In genomic region chr4:169070895-169071218, GRCh38 we compare ENCODE assay signal across 1 cellular context.
TF ChIP-seq lines count a peak whose summit lies in the region.

No MANE protein-coding gene starts in this region.

TF ChIP-seq in HepG2, 621 proteins besides CTCF, POLR2A, EP300 and RAD21 (continued from another document and continues in another):
- no peak for TF ChIP-seq ZBTB2 (CRISPR knock-in tag; IDR thresholded peaks at IDR 0.05; ENCODE audit: low read depth)
- 0 out of 2 replicates have a peak, but pooled peaks have one; percentile 3 for TF ChIP-seq ZNF337 (CRISPR knock-in tag; IDR thresholded peaks at IDR 0.05; ENCODE audit: borderline replicate concordance, low read depth)
- no peak for TF ChIP-seq ZNF468 (CRISPR knock-in tag; IDR thresholded peaks at IDR 0.05)
- TF ChIP-seq TBL1XR1 (IDR thresholded peaks at IDR 0.05; ENCODE audit: borderline replicate concordance, low read length, partially characterized antibody) = no peak
- TF ChIP-seq RCOR2 (CRISPR knock-in tag; IDR thresholded peaks at IDR 0.05) = peak; percentile 62; the same call in 1 of the 2 replicates
- TF ChIP-seq ZBTB42 (CRISPR knock-in tag; IDR thresholded peaks at IDR 0.05) = no peak
- TF ChIP-seq NFIC (IDR thresholded peaks at IDR 0.05; ENCODE audit: low read length) = 0 out of 2 replicates have a peak, but pooled peaks have one; percentile 56
- TF ChIP-seq ZNF484 (CRISPR knock-in tag; IDR thresholded peaks at IDR 0.05; ENCODE audit: borderline replicate concordance, low read depth) = no peak
- no peak for TF ChIP-seq RFXANK (CRISPR knock-in tag; IDR thresholded peaks at IDR 0.05)
- no peak for TF ChIP-seq ELF4 (CRISPR knock-in tag; IDR thresholded peaks at IDR 0.05; ENCODE audit: borderline replicate concordance)
- no peak for TF ChIP-seq BRCA1 (CRISPR knock-in tag; IDR thresholded peaks at IDR 0.05)
- TF ChIP-seq, protein P1, sequence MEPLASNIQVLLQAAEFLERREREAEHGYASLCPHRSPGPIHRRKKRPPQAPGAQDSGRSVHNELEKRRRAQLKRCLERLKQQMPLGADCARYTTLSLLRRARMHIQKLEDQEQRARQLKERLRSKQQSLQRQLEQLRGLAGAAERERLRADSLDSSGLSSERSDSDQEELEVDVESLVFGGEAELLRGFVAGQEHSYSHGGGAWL (CRISPR knock-in tag; IDR thresholded peaks at IDR 0.05) = 0 out of 2 replicates have a peak, but pooled peaks have one; percentile 40
- no peak for TF ChIP-seq HNRNPLL (IDR thresholded peaks at IDR 0.05; ENCODE audit: low read depth, low read length, poor library complexity, severe bottlenecking)
- no peak for TF ChIP-seq ZNF615 (CRISPR knock-in tag; IDR thresholded peaks at IDR 0.05; ENCODE audit: borderline replicate concordance)
- TF ChIP-seq CBX2 (IDR thresholded peaks at IDR 0.05; ENCODE audit: low read depth, low read length) = no peak
- no peak for TF ChIP-seq CBX2 (CRISPR knock-in tag; IDR thresholded peaks at IDR 0.05; ENCODE audit: low read depth)
- no peak for TF ChIP-seq ZKSCAN5 (CRISPR knock-in tag; IDR thresholded peaks at IDR 0.05)
- TF ChIP-seq ATF1 (CRISPR knock-in tag; IDR thresholded peaks at IDR 0.05) = no peak
- TF ChIP-seq ZNF775 (CRISPR knock-in tag; IDR thresholded peaks at IDR 0.05; ENCODE audit: borderline replicate concordance) = no peak
- no peak for TF ChIP-seq RBAK (CRISPR knock-in tag; IDR thresholded peaks at IDR 0.05)
- TF ChIP-seq HMGA1 (CRISPR knock-in tag; conservative IDR thresholded peaks at IDR 0.05) = no peak
- TF ChIP-seq, protein P2, sequence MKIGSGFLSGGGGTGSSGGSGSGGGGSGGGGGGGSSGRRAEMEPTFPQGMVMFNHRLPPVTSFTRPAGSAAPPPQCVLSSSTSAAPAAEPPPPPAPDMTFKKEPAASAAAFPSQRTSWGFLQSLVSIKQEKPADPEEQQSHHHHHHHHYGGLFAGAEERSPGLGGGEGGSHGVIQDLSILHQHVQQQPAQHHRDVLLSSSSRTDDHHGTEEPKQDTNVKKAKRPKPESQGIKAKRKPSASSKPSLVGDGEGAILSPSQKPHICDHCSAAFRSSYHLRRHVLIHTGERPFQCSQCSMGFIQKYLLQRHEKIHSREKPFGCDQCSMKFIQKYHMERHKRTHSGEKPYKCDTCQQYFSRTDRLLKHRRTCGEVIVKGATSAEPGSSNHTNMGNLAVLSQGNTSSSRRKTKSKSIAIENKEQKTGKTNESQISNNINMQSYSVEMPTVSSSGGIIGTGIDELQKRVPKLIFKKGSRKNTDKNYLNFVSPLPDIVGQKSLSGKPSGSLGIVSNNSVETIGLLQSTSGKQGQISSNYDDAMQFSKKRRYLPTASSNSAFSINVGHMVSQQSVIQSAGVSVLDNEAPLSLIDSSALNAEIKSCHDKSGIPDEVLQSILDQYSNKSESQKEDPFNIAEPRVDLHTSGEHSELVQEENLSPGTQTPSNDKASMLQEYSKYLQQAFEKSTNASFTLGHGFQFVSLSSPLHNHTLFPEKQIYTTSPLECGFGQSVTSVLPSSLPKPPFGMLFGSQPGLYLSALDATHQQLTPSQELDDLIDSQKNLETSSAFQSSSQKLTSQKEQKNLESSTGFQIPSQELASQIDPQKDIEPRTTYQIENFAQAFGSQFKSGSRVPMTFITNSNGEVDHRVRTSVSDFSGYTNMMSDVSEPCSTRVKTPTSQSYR (CRISPR knock-in tag; IDR thresholded peaks at IDR 0.05; ENCODE audit: borderline replicate concordance) = 0 out of 2 replicates have a peak, but pooled peaks have one; percentile 20
- TF ChIP-seq, protein P3, sequence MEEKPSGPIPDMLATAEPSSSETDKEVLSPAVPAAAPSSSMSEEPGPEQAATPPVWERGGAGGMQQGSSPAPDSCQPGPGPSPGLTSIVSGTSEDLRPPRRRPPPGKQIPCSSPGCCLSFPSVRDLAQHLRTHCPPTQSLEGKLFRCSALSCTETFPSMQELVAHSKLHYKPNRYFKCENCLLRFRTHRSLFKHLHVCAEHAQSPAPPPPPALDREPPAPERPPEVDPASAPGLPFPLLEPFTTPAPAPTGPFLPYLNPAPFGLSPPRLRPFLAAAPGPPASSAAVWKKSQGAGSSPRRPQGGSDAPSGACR (CRISPR knock-in tag; IDR thresholded peaks at IDR 0.05) = no peak
- TF ChIP-seq KLF6 (CRISPR knock-in tag; IDR thresholded peaks at IDR 0.05) = peak; percentile 86; the same call in 1 of the 2 replicates
- TF ChIP-seq TFE3 (CRISPR knock-in tag; IDR thresholded peaks at IDR 0.05) = peak; percentile 99
- no peak for TF ChIP-seq ZSCAN21 (CRISPR knock-in tag; IDR thresholded peaks at IDR 0.05; ENCODE audit: borderline replicate concordance)
- no peak; a peak in 1 of 4 replicates for TF ChIP-seq ATF4 (CRISPR knock-in tag; IDR thresholded peaks at IDR 0.05)
- TF ChIP-seq FOXA3 (CRISPR knock-in tag; IDR thresholded peaks at IDR 0.05) = peak; percentile 97
- peak; percentile 36; the same call in 1 of the 2 replicates for TF ChIP-seq SIX1 (CRISPR knock-in tag; IDR thresholded peaks at IDR 0.05; ENCODE audit: borderline replicate concordance)
- TF ChIP-seq, protein P4, sequence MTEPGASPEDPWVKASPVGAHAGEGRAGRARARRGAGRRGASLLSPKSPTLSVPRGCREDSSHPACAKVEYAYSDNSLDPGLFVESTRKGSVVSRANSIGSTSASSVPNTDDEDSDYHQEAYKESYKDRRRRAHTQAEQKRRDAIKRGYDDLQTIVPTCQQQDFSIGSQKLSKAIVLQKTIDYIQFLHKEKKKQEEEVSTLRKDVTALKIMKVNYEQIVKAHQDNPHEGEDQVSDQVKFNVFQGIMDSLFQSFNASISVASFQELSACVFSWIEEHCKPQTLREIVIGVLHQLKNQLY (CRISPR knock-in tag; IDR thresholded peaks at IDR 0.05) = peak; percentile 56; the same call in 1 of the 2 replicates
- peak; percentile 66; the same call in 1 of the 2 replicates for TF ChIP-seq ATF2 (CRISPR knock-in tag; IDR thresholded peaks at IDR 0.05)
- TF ChIP-seq SIN3B (IDR thresholded peaks at IDR 0.05; ENCODE audit: low read length) = no peak
- TF ChIP-seq ZNF660 (CRISPR knock-in tag; IDR thresholded peaks at IDR 0.05; ENCODE audit: borderline replicate concordance, low read depth) = no peak
- TF ChIP-seq, protein P5, sequence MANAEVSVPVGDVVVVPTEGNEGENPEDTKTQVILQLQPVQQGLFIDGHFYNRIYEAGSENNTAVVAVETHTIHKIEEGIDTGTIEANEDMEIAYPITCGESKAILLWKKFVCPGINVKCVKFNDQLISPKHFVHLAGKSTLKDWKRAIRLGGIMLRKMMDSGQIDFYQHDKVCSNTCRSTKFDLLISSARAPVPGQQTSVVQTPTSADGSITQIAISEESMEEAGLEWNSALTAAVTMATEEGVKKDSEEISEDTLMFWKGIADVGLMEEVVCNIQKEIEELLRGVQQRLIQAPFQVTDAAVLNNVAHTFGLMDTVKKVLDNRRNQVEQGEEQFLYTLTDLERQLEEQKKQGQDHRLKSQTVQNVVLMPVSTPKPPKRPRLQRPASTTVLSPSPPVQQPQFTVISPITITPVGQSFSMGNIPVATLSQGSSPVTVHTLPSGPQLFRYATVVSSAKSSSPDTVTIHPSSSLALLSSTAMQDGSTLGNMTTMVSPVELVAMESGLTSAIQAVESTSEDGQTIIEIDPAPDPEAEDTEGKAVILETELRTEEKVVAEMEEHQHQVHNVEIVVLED (CRISPR knock-in tag; IDR thresholded peaks at IDR 0.05; ENCODE audit: borderline replicate concordance) = no peak
- TF ChIP-seq MIER2 (CRISPR knock-in tag; IDR thresholded peaks at IDR 0.05) = no peak
- TF ChIP-seq ZNF441 (CRISPR knock-in tag; IDR thresholded peaks at IDR 0.05; ENCODE audit: borderline replicate concordance) = peak; percentile 42; the same call in 1 of the 2 replicates
- TF ChIP-seq HMG20B (CRISPR knock-in tag; conservative IDR thresholded peaks at IDR 0.05) = no peak
- TF ChIP-seq, protein P6, sequence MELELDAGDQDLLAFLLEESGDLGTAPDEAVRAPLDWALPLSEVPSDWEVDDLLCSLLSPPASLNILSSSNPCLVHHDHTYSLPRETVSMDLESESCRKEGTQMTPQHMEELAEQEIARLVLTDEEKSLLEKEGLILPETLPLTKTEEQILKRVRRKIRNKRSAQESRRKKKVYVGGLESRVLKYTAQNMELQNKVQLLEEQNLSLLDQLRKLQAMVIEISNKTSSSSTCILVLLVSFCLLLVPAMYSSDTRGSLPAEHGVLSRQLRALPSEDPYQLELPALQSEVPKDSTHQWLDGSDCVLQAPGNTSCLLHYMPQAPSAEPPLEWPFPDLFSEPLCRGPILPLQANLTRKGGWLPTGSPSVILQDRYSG (CRISPR knock-in tag; IDR thresholded peaks at IDR 0.05) = no peak
- no peak for TF ChIP-seq ZSCAN31 (CRISPR knock-in tag; IDR thresholded peaks at IDR 0.05; ENCODE audit: low read depth)
